In genomic region chr10:111017093-111017492, GRCh38 we compare ENCODE assay signal across 23 cellular contexts. TPM values are rescaled to one million over a fixed set of nuclear protein-coding genes. Genes with fewer than 3 reads are reported as not detected.
A peak's percentile ranks its signal among the peaks of the same experiment; 100 is the strongest.
DNase-seq lines count a peak whose midpoint lies in the region; ATAC-seq and TF ChIP-seq lines count a peak whose summit lies in the region.
"Had no signal": no experiment of that assay in that cellular context is flagged by ENCODE, and none has a peak within 500 bp of the region (broad histone marks: within the 10 kb centered on the region; RNA-seq: fewer than 3 reads in every experiment).

No MANE protein-coding gene starts in this region.

- ATAC-seq in GM18909 (IDR thresholded peaks at IDR 0.05; ENCODE audit: poor library complexity, unreplicated experiment) (peak; percentile 58), HG03469 (IDR thresholded peaks at IDR 0.05; ENCODE audit: unreplicated experiment) (peak; percentile 42), GM21381 (IDR thresholded peaks at IDR 0.05; ENCODE audit: unreplicated experiment) (no peak), foreskin keratinocyte (no peak)
- ATAC-seq: psoas muscle had no signal

- no peak for TF ChIP-seq CTCF in foreskin keratinocyte (conservative IDR thresholded peaks at IDR 0.05)

- DNase-seq in SIG-M5 (lab: John Stamatoyannopoulos, UW) (peak; percentile 2), NCI-H526 treated with DMSO at 0.1 percent for 48 hours (lab: John Stamatoyannopoulos, UW) (no peak), foreskin keratinocyte (no peak), NCI-H2107 (lab: John Stamatoyannopoulos, UW) (no peak)
- DNase-seq: activated CD4-positive, alpha-beta memory T cell treated with anti-CD3 and anti-CD28 coated beads, Interleukin-2, amount 10 ng/mL, durations not matched to agents 7 days and 5 days; activated CD4-positive, CD25-positive, alpha-beta regulatory T cell treated with anti-CD3 and anti-CD28 coated beads, Interleukin-2, amount 50 U/mL, for 72 hours; CD4-positive, alpha-beta T cell; dermis blood vessel endothelial cell; GM23248; mammary epithelial cell; NCI-H1105; NCI-H2029 treated with DMSO at 0.1 percent for 48 hours; NCI-H226; NCI-H774; PC-9; psoas muscle; Right ventricle myocardium superior; stimulated activated CD4-positive, alpha-beta T cell treated with anti-CD3 and anti-CD28 coated beads, Interleukin-15, amount 100 ng/mL, for 24 hours; thyroid gland had no signal

- no peak overlapping the region for H3K27ac ChIP-seq in foreskin keratinocyte
- H3K27ac ChIP-seq: ascending aorta, GM23248, PC-9, psoas muscle, thyroid gland had no signal

- H3K27me3 ChIP-seq in foreskin keratinocyte, result no peaks in the 10 kb centered on the region
- H3K27me3 ChIP-seq: ascending aorta, thyroid gland had no signal

- H3K4me1 ChIP-seq in foreskin keratinocyte, result no peaks in the 10 kb centered on the region
- H3K4me1 ChIP-seq: ascending aorta, psoas muscle, thyroid gland had no signal

RNA-seq across cellular contexts. Expression of gene ADRA2A, which starts 59.7 kb away (rescaled TPM):
- not detected in 2 replicates for total RNA-seq in foreskin keratinocyte
- polyA plus RNA-seq in foreskin keratinocyte, result not detected in 2 replicates
- total RNA-seq: activated CD4-positive, alpha-beta memory T cell treated with anti-CD3 and anti-CD28 coated beads, Interleukin-2, amount 10 ng/mL, durations not matched to agents 7 days and 5 days; dermis blood vessel endothelial cell; mammary epithelial cell; PC-9 had no signal
- polyA plus RNA-seq: mammary epithelial cell had no signal

Comparison
In these comparisons a context has a peak if more than half of its experiments do, and no peak if none do; other contexts are left out.
1. ATAC-seq: peak in GM18909 (single experiment) and HG03469 (single experiment); none in GM21381 (single experiment) and foreskin keratinocyte (single experiment).